ENCODE assay signal across 11 cellular contexts in genomic region chr16:69171325-69172095, GRCh38. TPM values are rescaled to one million over a fixed set of nuclear protein-coding genes. Genes with fewer than 3 reads are reported as not detected.
DNase-seq lines count a peak whose midpoint lies in the region; ATAC-seq, FAIRE-seq and TF ChIP-seq lines count a peak whose summit lies in the region.
"Had no signal": no experiment of that assay in that cellular context is flagged by ENCODE, and none has a peak within 500 bp of the region (broad histone marks: within the 10 kb centered on the region; RNA-seq: fewer than 3 reads in every experiment).

No MANE protein-coding gene starts in this region.

- no peaks in the 10 kb centered on the region for H3F3A ChIP-seq in neural progenitor cell (ENCODE audit: low read depth)

- FAIRE-seq in K562 (lab: Jason Lieb, UNC): no peak

- no peak overlapping the region for H2AFZ ChIP-seq in IMR-90 (replicated peaks; ENCODE audit: low read length, poor library complexity)
- no peak overlapping the region for H2AFZ ChIP-seq in K562 (ENCODE audit: low read depth, low read length)
- no peak overlapping the region for H2AFZ ChIP-seq in neural progenitor cell (replicated peaks)

- peaks cover 18% of the 10 kb centered on the region for H3K36me3 ChIP-seq in IMR-90 (ENCODE audit: control insufficient read depth, insufficient read depth, low read length)
- peaks cover 47% of the 10 kb centered on the region for H3K36me3 ChIP-seq in K562 (ENCODE audit: control insufficient read depth, insufficient read depth, low read length)
- H3K36me3 ChIP-seq in lower lobe of right lung: peaks cover 28% of the 10 kb centered on the region
- H3K36me3 ChIP-seq in suprapubic skin: peaks cover 28% of the 10 kb centered on the region
- peaks cover 0 to 22% (median 0%) of the 10 kb centered on the region in 3 experiments for H3K36me3 ChIP-seq in naive thymus-derived CD4-positive, alpha-beta T cell (ENCODE audit: control insufficient read depth in 2 of 3, insufficient read depth in 3 of 3, low read length in 3 of 3)
- H3K36me3 ChIP-seq in neural progenitor cell: peaks cover 4% of the 10 kb centered on the region

- TF ChIP-seq EP300 in K562 (IDR thresholded peaks at IDR 0.05; ENCODE audit: low read length) (no peak), suprapubic skin (IDR thresholded peaks at IDR 0.05) (no peak)

- intact Hi-C loops in IMR-90 (cut with micrococcal nuclease) (no loop called here), K562 (cut with micrococcal nuclease) (no loop called here), lower lobe of right lung (cut with DNase I) (no loop called here)
- intact Hi-C loops in naive thymus-derived CD4-positive, alpha-beta T cell (cut with micrococcal nuclease): no loop called here

- peaks cover 15% of the 10 kb centered on the region for H3K4me1 ChIP-seq in IMR-90 (ENCODE audit: control insufficient read depth, insufficient read depth, low read length)
- H3K4me1 ChIP-seq in K562 (replicated peaks in 1 of 2; ENCODE audit: control insufficient read depth in 2 of 2, insufficient read depth in 2 of 2, low read length in 2 of 2): peaks cover 3 to 19% of the 10 kb centered on the region in 2 experiments
- H3K4me1 ChIP-seq in lower lobe of right lung: peaks cover 44% of the 10 kb centered on the region
- H3K4me1 ChIP-seq in suprapubic skin: peaks cover 22% of the 10 kb centered on the region
- peaks cover 1 to 7% of the 10 kb centered on the region in 2 donors for H3K4me1 ChIP-seq in naive thymus-derived CD4-positive, alpha-beta T cell (ENCODE audit: control insufficient read depth in 2 of 2, insufficient read depth in 2 of 2, low read length in 2 of 2)
- no peaks in the 10 kb centered on the region for H3K4me1 ChIP-seq in neural progenitor cell

- no peak overlapping the region for H3K4me3 ChIP-seq in IMR-90 (ENCODE audit: insufficient read depth, low read depth, low read length)
- no peak overlapping the region for H3K4me3 ChIP-seq in K562
- H3K4me3 ChIP-seq in lower lobe of right lung: no peak overlapping the region
- no peak overlapping the region for H3K4me3 ChIP-seq in suprapubic skin
- H3K4me3 ChIP-seq in naive thymus-derived CD4-positive, alpha-beta T cell (ENCODE audit: low read length): no peak overlapping the region
- no peak overlapping the region for H3K4me3 ChIP-seq in neural progenitor cell

- dilution Hi-C loops in IMR-90 (cut with HindIII; ENCODE audit: low sequenced_read_pairs, unreplicated experiment): no loop called here

- peaks cover 12% of the 10 kb centered on the region for H3K9me1 ChIP-seq in IMR-90 (ENCODE audit: insufficient read depth, low read length)
- H3K9me1 ChIP-seq in K562 (ENCODE audit: control insufficient read depth, insufficient read depth, low read length): no peaks in the 10 kb centered on the region

- TF ChIP-seq POLR2A in IMR-90 (IDR thresholded peaks at IDR 0.05; ENCODE audit: low read depth, low read length) (no peak), K562 (conservative IDR thresholded peaks at IDR 0.05) (no peak), suprapubic skin (IDR thresholded peaks at IDR 0.05) (no peak)

- no TSS peak for BruUV-seq in IMR-90 (replicated peaks; lab: Mats Ljungman, UMichigan)
- BruUV-seq in K562 (replicated peaks; lab: Mats Ljungman, UMichigan): no TSS peak

- TF ChIP-seq CTCF in IMR-90 (conservative IDR thresholded peaks at IDR 0.05; ENCODE audit: low read depth, low read length) (no peak), K562 (IDR thresholded peaks at IDR 0.05 in 2 of 3, conservative IDR thresholded peaks at IDR 0.05 in 1 of 3; ENCODE audit: insufficient read depth in 2 of 3, low read depth in 1 of 3, low read length in 3 of 3) (no peak), lower lobe of right lung (IDR thresholded peaks at IDR 0.05) (no peak), suprapubic skin (IDR thresholded peaks at IDR 0.05) (no peak), neural progenitor cell (IDR thresholded peaks at IDR 0.05) (no peak)

- H3K4ac ChIP-seq in IMR-90 (ENCODE audit: low read depth, low read length): peak overlapping the region; percentile 80

- DNase-seq in IMR-90 (peak; percentile 62), K562 (ENCODE audit: extremely low read depth in 1 of 4, low spot score in 3 of 4) (no peak), lower lobe of right lung (no peak), suprapubic skin (ENCODE audit: low spot score in 2 of 2) (no peak), retina (no peak), neural progenitor cell (ENCODE audit: low spot score) (no peak)
- DNase-seq in naive thymus-derived CD4-positive, alpha-beta T cell: no peak
- DNase-seq: activated T-cell treated with anti-CD3 and anti-CD28 coated beads, Interleukin-2, amount 50 U/mL, for 1 hour; EL; NCI-H1417 had no signal

- no peak overlapping the region; the same call in none of the 2 replicates for H3K56ac ChIP-seq in IMR-90 (ENCODE audit: extremely low read depth, insufficient read depth, low read length)

- H4K5ac ChIP-seq in IMR-90 (ENCODE audit: low read depth, low read length): peak overlapping the region; percentile 89

- H4K20me1 ChIP-seq in IMR-90 (ENCODE audit: insufficient read depth, low read length): peaks cover 6% of the 10 kb centered on the region
- H4K20me1 ChIP-seq in K562 (replicated peaks; ENCODE audit: control insufficient read depth, insufficient read depth, low read length): no peaks in the 10 kb centered on the region; the same call in 1 of the 2 replicates
- H4K20me1 ChIP-seq in neural progenitor cell (ENCODE audit: low read depth): no peaks in the 10 kb centered on the region

- H2BK20ac ChIP-seq in IMR-90 (ENCODE audit: low read depth, low read length): peak overlapping the region; percentile 11; the same call in 1 of the 2 replicates

- H3K4me2 ChIP-seq in IMR-90 (ENCODE audit: low read depth, low read length): peak overlapping the region; percentile 16; the same call in 1 of the 2 replicates
- H3K4me2 ChIP-seq in K562 (ENCODE audit: insufficient read depth, low read length): no peak overlapping the region
- H3K4me2 ChIP-seq in neural progenitor cell: no peak overlapping the region

- H3K79me1 ChIP-seq in IMR-90 (ENCODE audit: low read depth in 1 of 2, low read length in 2 of 2): peaks cover 0 to 40% of the 10 kb centered on the region in 2 experiments; a peak in 3 of 4 replicates

- peak overlapping the region; percentile 49; the same call in 1 of the 2 replicates for H2BK120ac ChIP-seq in IMR-90 (ENCODE audit: low read depth, low read length)

- H4K91ac ChIP-seq in IMR-90 (ENCODE audit: insufficient read depth, low read depth, low read length): peak overlapping the region; percentile 69

- H3K18ac ChIP-seq in IMR-90 (ENCODE audit: low read depth, low read length): peak overlapping the region; percentile 75

- H3K36me3 Mint-ChIP-seq in naive thymus-derived CD4-positive, alpha-beta T cell: peaks cover 0 to 37% (median 18%) of the 10 kb centered on the region in 5 donors
- H3K36me3 Mint-ChIP-seq in neural progenitor cell: peaks cover 14% of the 10 kb centered on the region

- peak; percentile 59 for ATAC-seq in IMR-90 (ENCODE audit: low read depth)
- ATAC-seq in K562: no peak
- no peak for ATAC-seq in lower lobe of right lung
- ATAC-seq in naive thymus-derived CD4-positive, alpha-beta T cell: no peak
- no peak for ATAC-seq in HG03378 (IDR thresholded peaks at IDR 0.05; ENCODE audit: unreplicated experiment)

- peak overlapping the region; percentile 99 for H3K27ac ChIP-seq in IMR-90 (ENCODE audit: insufficient read depth, low read length)
- H3K27ac ChIP-seq in K562 (ENCODE audit: extremely low read depth, low read depth, low read length): peak overlapping the region; percentile 97; the same call in 2 of the 3 replicates
- H3K27ac ChIP-seq in lower lobe of right lung: peak overlapping the region; percentile 67
- H3K27ac ChIP-seq in suprapubic skin: peak overlapping the region; percentile 65
- H3K27ac ChIP-seq in naive thymus-derived CD4-positive, alpha-beta T cell (ENCODE audit: low read depth, low read length): no peak overlapping the region
- no peak overlapping the region for H3K27ac ChIP-seq in neural progenitor cell

- H3K9me3 Mint-ChIP-seq in naive thymus-derived CD4-positive, alpha-beta T cell: no peaks in the 10 kb centered on the region
- no peaks in the 10 kb centered on the region for H3K9me3 Mint-ChIP-seq in neural progenitor cell

- 0 out of 3 replicates have a peak overlapping the region, but pooled peaks have one; percentile 6 for H2BK15ac ChIP-seq in IMR-90 (ENCODE audit: low read depth, low read length)

- peak overlapping the region; percentile 65 for H3K14ac ChIP-seq in IMR-90 (replicated peaks; ENCODE audit: low read depth, low read length)

- no CpG with 5 or more reads among the region's 6 CpGs for WGBS in IMR-90 (ENCODE audit: extremely low coverage in 2 of 2, insufficient read length in 1 of 2), 2 experiments
- 67% methylated on average over 6 of the region's 6 CpGs for WGBS in K562 (ENCODE audit: insufficient coverage, low coverage, missing lambda C conversion rate)
- 42% methylated on average over 6 of the region's 6 CpGs for WGBS in suprapubic skin

- in situ Hi-C loops in IMR-90 (cut with MboI; ENCODE audit: low sequenced_read_pairs) (no loop called here), K562 (cut with MboI) (no loop called here)

- H3K27me3 ChIP-seq in IMR-90 (ENCODE audit: control insufficient read depth, insufficient read depth, low read length): no peaks in the 10 kb centered on the region
- no peaks in the 10 kb centered on the region for H3K27me3 ChIP-seq in K562 (ENCODE audit: control insufficient read depth in 2 of 2, insufficient read depth in 2 of 2, low read length in 2 of 2)
- H3K27me3 ChIP-seq in lower lobe of right lung (ENCODE audit: low read depth): no peaks in the 10 kb centered on the region
- no peaks in the 10 kb centered on the region for H3K27me3 ChIP-seq in suprapubic skin
- no peaks in the 10 kb centered on the region for H3K27me3 ChIP-seq in naive thymus-derived CD4-positive, alpha-beta T cell (ENCODE audit: control insufficient read depth in 2 of 2, insufficient read depth in 2 of 2, low read length in 2 of 2)
- no peaks in the 10 kb centered on the region for H3K27me3 ChIP-seq in neural progenitor cell

- no peaks in the 10 kb centered on the region for H3K9me3 ChIP-seq in IMR-90 (ENCODE audit: control insufficient read depth, insufficient read depth, low read length)
- H3K9me3 ChIP-seq in K562 (replicated peaks; ENCODE audit: control insufficient read depth, insufficient read depth, low read depth, low read length): no peaks in the 10 kb centered on the region
- no peaks in the 10 kb centered on the region for H3K9me3 ChIP-seq in lower lobe of right lung
- H3K9me3 ChIP-seq in suprapubic skin: no peaks in the 10 kb centered on the region
- no peaks in the 10 kb centered on the region for H3K9me3 ChIP-seq in naive thymus-derived CD4-positive, alpha-beta T cell (ENCODE audit: control insufficient read depth in 2 of 3, low read length in 3 of 3)
- no peaks in the 10 kb centered on the region for H3K9me3 ChIP-seq in neural progenitor cell (ENCODE audit: low read depth)

- H2BK5ac ChIP-seq in IMR-90 (ENCODE audit: low read depth, low read length, poor library complexity, severe bottlenecking): peak overlapping the region; percentile 73

- H3K4me1 Mint-ChIP-seq in naive thymus-derived CD4-positive, alpha-beta T cell: peaks cover 8 to 24% (median 14%) of the 10 kb centered on the region in 7 donors
- H3K4me1 Mint-ChIP-seq in neural progenitor cell: no peaks in the 10 kb centered on the region

- H3K23ac ChIP-seq in IMR-90 (ENCODE audit: low read depth, low read length): peak overlapping the region; percentile 31; the same call in 1 of the 2 replicates

- H3K9ac ChIP-seq in IMR-90 (ENCODE audit: low read depth, low read length) (peak overlapping the region; percentile 61), K562 (ENCODE audit: insufficient read depth in 1 of 2, low read depth in 2 of 2, low read length in 2 of 2) (no peak overlapping the region), neural progenitor cell (no peak overlapping the region)

- no peak overlapping the region for H2AK9ac ChIP-seq in IMR-90 (replicated peaks; ENCODE audit: low read depth, low read length, poor library complexity)

- H4K8ac ChIP-seq in IMR-90 (ENCODE audit: low read depth in 2 of 2, low read length in 2 of 2): peak overlapping the region; percentile 89 to 90

- H3K79me2 ChIP-seq in K562 (ENCODE audit: control insufficient read depth, insufficient read depth, low read length) (no peaks in the 10 kb centered on the region), neural progenitor cell (ENCODE audit: low read depth) (no peaks in the 10 kb centered on the region)

- peak overlapping the region; percentile 84; the same call in 1 of the 2 replicates for H2AK5ac ChIP-seq in IMR-90 (ENCODE audit: low read depth, low read length)

- CTCF ChIA-PET in IMR-90 (lab: Yijun Ruan, JAX) (no interaction called here), K562 (lab: Yijun Ruan, JAX; ENCODE audit: low intra/inter-chr PET ratio) (interaction anchor here (0.6 kb wide), 1 partner anchor 10 kb away, joined by 3 read pairs; no protein-coding TSS in a partner anchor)
- CTCF ChIA-PET in naive thymus-derived CD4-positive, alpha-beta T cell (lab: Charles Lee): no interaction called here

- no peaks in the 10 kb centered on the region for H3K27me3 Mint-ChIP-seq in naive thymus-derived CD4-positive, alpha-beta T cell
- H3K27me3 Mint-ChIP-seq in neural progenitor cell (ENCODE audit: insufficient read depth, low read depth): no peaks in the 10 kb centered on the region

- TF ChIP-seq RAD21 in IMR-90 (IDR thresholded peaks at IDR 0.05; ENCODE audit: low read length) (no peak), K562 (CRISPR knock-in tag; conservative IDR thresholded peaks at IDR 0.05 in 1 of 2, IDR thresholded peaks at IDR 0.05 in 1 of 2) (no peak)

- no peak overlapping the region for H3K4me3 Mint-ChIP-seq in naive thymus-derived CD4-positive, alpha-beta T cell
- no peak overlapping the region for H3K4me3 Mint-ChIP-seq in neural progenitor cell

- POLR2A ChIA-PET in IMR-90 (lab: Charles Lee; ENCODE audit: unreplicated experiment): no interaction called here
- POLR2A ChIA-PET in K562 (lab: Yijun Ruan, JAX): interaction anchor here (0.8 kb wide), 1 partner anchor 11 kb away, joined by 3 read pairs; no protein-coding TSS in a partner anchor
- POLR2A ChIA-PET in naive thymus-derived CD4-positive, alpha-beta T cell (lab: Charles Lee): interaction anchor here (0.6 kb wide), 1 partner anchor 17 kb away, joined by 3 read pairs; no protein-coding TSS in a partner anchor

- peak overlapping the region in 1 of 9 donors; percentile 12 for H3K27ac Mint-ChIP-seq in naive thymus-derived CD4-positive, alpha-beta T cell
- no peak overlapping the region for H3K27ac Mint-ChIP-seq in neural progenitor cell

RNA-seq across cellular contexts. Expression of gene SNTB2, which starts 15.5 kb away (rescaled TPM):
- 47.5 and 58.0 TPM in 2 replicates for total RNA-seq in IMR-90 (2012; rRNA removed)
- 23.5 and 24.8 TPM in 2 replicates for polyA plus RNA-seq in IMR-90 (2012; rRNA removed)
- 7.3 and 30.5 TPM in 2 replicates for polyA plus RNA-seq in IMR-90 (2012; cell fraction: cytosol; rRNA removed)
- polyA plus RNA-seq in IMR-90 (2012; cell fraction: nucleus; rRNA removed; ENCODE audit: low replicate concordance): 43.5 and 44.6 TPM in 2 replicates
- total RNA-seq in K562 (2011; cell fraction: chromatin; rRNA removed; ENCODE audit: low replicate concordance): 14.8 and 24.0 TPM in 2 replicates
- 8.5 and 12.0 TPM in 2 replicates for total RNA-seq in K562 (2011; cell fraction: nucleolus; rRNA removed)
- total RNA-seq in K562 (2011; cell fraction: nucleoplasm; rRNA removed): 7.2 and 14.4 TPM in 2 replicates
- 6.9 and 15.5 TPM in 2 replicates for total RNA-seq in K562 (2014; rRNA removed)
- 5.7 and 7.2 TPM in 2 replicates for total RNA-seq in K562 (2014; rRNA removed; fragmentation: Illumina TruSeq; extraction: Trizol)
- total RNA-seq in K562 (2015; rRNA removed; fragmentation: Illumina TruSeq; extraction: Trizol): 6.3 TPM in 2 replicates
- 13.7 and 14.1 TPM in 2 replicates for total RNA-seq in K562 (2021)
- 7.6 and 9.5 TPM in 2 replicates for polyA plus RNA-seq in K562 (2011; rRNA removed)
- 4.5 and 4.8 TPM in 2 replicates for polyA plus RNA-seq in K562 (2011; cell fraction: cytosol; rRNA removed)
- polyA plus RNA-seq in K562 (2011; cell fraction: nucleus; rRNA removed): 15.6 and 17.4 TPM in 2 replicates
- 2.5 and 4.1 TPM in 2 replicates for polyA plus RNA-seq in K562 (2012)
- polyA plus RNA-seq in K562 (2014; fragmentation: Illumina TruSeq; extraction: Trizol): 3.4 and 3.9 TPM in 2 replicates
- 1 to 10 TPM; 1.2 to 1.9 TPM for polyA plus RNA-seq in K562 (2014; fragmentation: Nextera tagmentation; extraction: Ambion mirVana)
- polyA plus RNA-seq in K562 (2014; rRNA removed): 4.1 and 4.4 TPM in 2 replicates
- 10.0 and 12.0 TPM in 2 replicates for polyA minus RNA-seq in K562 (2011; rRNA and poly(A)+ RNA removed)
- 7.0 and 10.4 TPM in 2 replicates for polyA minus RNA-seq in K562 (2011; cell fraction: cytosol; rRNA and poly(A)+ RNA removed)
- polyA minus RNA-seq in K562 (2011; cell fraction: nucleus; rRNA and poly(A)+ RNA removed): 4.4 and 10.4 TPM in 2 replicates
- total RNA-seq in lower lobe of right lung: 36.1 TPM
- total RNA-seq in suprapubic skin: 10 to 100 TPM; 35.8 to 81.6 (median 57.8) TPM
- 10 to 100 TPM in 4 of 5 experiments, 1 to 10 TPM in 1; 9.7 to 16.4 (median 12.1) TPM for total RNA-seq in naive thymus-derived CD4-positive, alpha-beta T cell
- polyA plus RNA-seq in naive thymus-derived CD4-positive, alpha-beta T cell: 1 to 10 TPM; 3.0 to 6.2 TPM
- total RNA-seq in neural progenitor cell (ENCODE audit: low replicate concordance): 21.9 and 22.9 TPM in 2 replicates

RNA-seq across cellular contexts. Expression of gene UTP4, which starts 39.1 kb away (rescaled TPM):
- total RNA-seq in IMR-90 (2012; rRNA removed): 30.0 and 32.1 TPM in 2 replicates
- 60.3 and 61.8 TPM in 2 replicates for polyA plus RNA-seq in IMR-90 (2012; rRNA removed)
- polyA plus RNA-seq in IMR-90 (2012; cell fraction: cytosol; rRNA removed): 24.3 and 27.2 TPM in 2 replicates
- 43.2 and 50.8 TPM in 2 replicates for polyA plus RNA-seq in IMR-90 (2012; cell fraction: nucleus; rRNA removed; ENCODE audit: low replicate concordance)
- 147 and 152 TPM in 2 replicates for total RNA-seq in K562 (2011; cell fraction: chromatin; rRNA removed; ENCODE audit: low replicate concordance)
- 65.1 and 69.4 TPM in 2 replicates for total RNA-seq in K562 (2011; cell fraction: nucleolus; rRNA removed)
- 79.9 and 80.1 TPM in 2 replicates for total RNA-seq in K562 (2011; cell fraction: nucleoplasm; rRNA removed)
- 46.1 and 51.8 TPM in 2 replicates for total RNA-seq in K562 (2014; rRNA removed)
- 49.8 and 53.7 TPM in 2 replicates for total RNA-seq in K562 (2014; rRNA removed; fragmentation: Illumina TruSeq; extraction: Trizol)
- 50.7 and 55.3 TPM in 2 replicates for total RNA-seq in K562 (2015; rRNA removed; fragmentation: Illumina TruSeq; extraction: Trizol)
- total RNA-seq in K562 (2021): 140 and 145 TPM in 2 replicates
- 134 and 203 TPM in 2 replicates for polyA plus RNA-seq in K562 (2011; rRNA removed)
- 143 and 174 TPM in 2 replicates for polyA plus RNA-seq in K562 (2011; cell fraction: cytosol; rRNA removed)
- 104 TPM in 2 replicates for polyA plus RNA-seq in K562 (2011; cell fraction: nucleus; rRNA removed)
- polyA plus RNA-seq in K562 (2012): 83.1 and 121 TPM in 2 replicates
- 157 and 191 TPM in 2 replicates for polyA plus RNA-seq in K562 (2014; fragmentation: Illumina TruSeq; extraction: Trizol)
- polyA plus RNA-seq in K562 (2014; fragmentation: Nextera tagmentation; extraction: Ambion mirVana): 100 to 1,000 TPM; 152 to 195 TPM
- polyA plus RNA-seq in K562 (2014; rRNA removed): 116 and 138 TPM in 2 replicates
- 216 and 350 TPM in 2 replicates for polyA minus RNA-seq in K562 (2011; rRNA and poly(A)+ RNA removed)
- 68.4 and 96.7 TPM in 2 replicates for polyA minus RNA-seq in K562 (2011; cell fraction: cytosol; rRNA and poly(A)+ RNA removed)
- 32.4 and 52.9 TPM in 2 replicates for polyA minus RNA-seq in K562 (2011; cell fraction: nucleus; rRNA and poly(A)+ RNA removed)
- 26.4 TPM for total RNA-seq in lower lobe of right lung
- total RNA-seq in suprapubic skin: 10 to 100 TPM; 25.1 to 41.7 (median 34.8) TPM
- 10 to 100 TPM; 31.9 to 56.5 (median 35.1) TPM for total RNA-seq in naive thymus-derived CD4-positive, alpha-beta T cell
- 10 to 100 TPM; 61.1 to 82.0 TPM for polyA plus RNA-seq in naive thymus-derived CD4-positive, alpha-beta T cell
- total RNA-seq in neural progenitor cell (ENCODE audit: low replicate concordance): 13.3 and 15.9 TPM in 2 replicates

RNA-seq across cellular contexts. Expression of gene CHTF8, which starts 39.1 kb away (rescaled TPM):
- 40.8 and 47.1 TPM in 2 replicates for total RNA-seq in IMR-90 (2012; rRNA removed)
- 95.6 and 122 TPM in 2 replicates for polyA plus RNA-seq in IMR-90 (2012; rRNA removed)
- 40.0 and 73.4 TPM in 2 replicates for polyA plus RNA-seq in IMR-90 (2012; cell fraction: cytosol; rRNA removed)
- 40.8 and 52.9 TPM in 2 replicates for polyA plus RNA-seq in IMR-90 (2012; cell fraction: nucleus; rRNA removed; ENCODE audit: low replicate concordance)
- 68.1 and 102 TPM in 2 replicates for total RNA-seq in K562 (2011; cell fraction: chromatin; rRNA removed; ENCODE audit: low replicate concordance)
- 51.5 and 64.2 TPM in 2 replicates for total RNA-seq in K562 (2011; cell fraction: nucleolus; rRNA removed)
- 54.0 and 55.2 TPM in 2 replicates for total RNA-seq in K562 (2011; cell fraction: nucleoplasm; rRNA removed)
- total RNA-seq in K562 (2014; rRNA removed): 45.9 and 54.0 TPM in 2 replicates
- total RNA-seq in K562 (2014; rRNA removed; fragmentation: Illumina TruSeq; extraction: Trizol): 99.5 and 108 TPM in 2 replicates
- 108 and 114 TPM in 2 replicates for total RNA-seq in K562 (2015; rRNA removed; fragmentation: Illumina TruSeq; extraction: Trizol)
- 115 and 118 TPM in 2 replicates for total RNA-seq in K562 (2021)
- 113 and 137 TPM in 2 replicates for polyA plus RNA-seq in K562 (2011; rRNA removed)
- 152 and 175 TPM in 2 replicates for polyA plus RNA-seq in K562 (2011; cell fraction: cytosol; rRNA removed)
- polyA plus RNA-seq in K562 (2011; cell fraction: nucleus; rRNA removed): 68.8 and 84.4 TPM in 2 replicates
- 104 and 123 TPM in 2 replicates for polyA plus RNA-seq in K562 (2012)
- polyA plus RNA-seq in K562 (2014; fragmentation: Illumina TruSeq; extraction: Trizol): 163 and 199 TPM in 2 replicates
- 10 to 100 TPM; 20.2 to 21.5 TPM for polyA plus RNA-seq in K562 (2014; fragmentation: Nextera tagmentation; extraction: Ambion mirVana)
- polyA plus RNA-seq in K562 (2014; rRNA removed): 119 and 135 TPM in 2 replicates
- polyA minus RNA-seq in K562 (2011; rRNA and poly(A)+ RNA removed): 72.2 and 93.8 TPM in 2 replicates
- 58.9 and 64.5 TPM in 2 replicates for polyA minus RNA-seq in K562 (2011; cell fraction: cytosol; rRNA and poly(A)+ RNA removed)
- polyA minus RNA-seq in K562 (2011; cell fraction: nucleus; rRNA and poly(A)+ RNA removed): 16.3 and 30.5 TPM in 2 replicates
- 126 TPM for total RNA-seq in lower lobe of right lung
- 100 to 1,000 TPM in 1 of 4 donors, 10 to 100 TPM in 3; 76.9 to 128 (median 90.0) TPM for total RNA-seq in suprapubic skin
- 100 to 1,000 TPM in 3 of 5 experiments, 10 to 100 TPM in 2; 53.3 to 142 (median 133) TPM for total RNA-seq in naive thymus-derived CD4-positive, alpha-beta T cell
- polyA plus RNA-seq in naive thymus-derived CD4-positive, alpha-beta T cell: 100 to 1,000 TPM; 178 to 210 TPM
- 99.8 and 165 TPM in 2 replicates for total RNA-seq in neural progenitor cell (ENCODE audit: low replicate concordance)

Comparison
In these comparisons a context has a peak if more than half of its experiments do, and no peak if none do; other contexts are left out.
1. H3K27ac ChIP-seq: peak in IMR-90 (single experiment), K562 (single experiment), lower lobe of right lung (single experiment) and suprapubic skin (single experiment); none in naive thymus-derived CD4-positive, alpha-beta T cell (single experiment) and neural progenitor cell (single experiment).